In the genomic region with DNA sequence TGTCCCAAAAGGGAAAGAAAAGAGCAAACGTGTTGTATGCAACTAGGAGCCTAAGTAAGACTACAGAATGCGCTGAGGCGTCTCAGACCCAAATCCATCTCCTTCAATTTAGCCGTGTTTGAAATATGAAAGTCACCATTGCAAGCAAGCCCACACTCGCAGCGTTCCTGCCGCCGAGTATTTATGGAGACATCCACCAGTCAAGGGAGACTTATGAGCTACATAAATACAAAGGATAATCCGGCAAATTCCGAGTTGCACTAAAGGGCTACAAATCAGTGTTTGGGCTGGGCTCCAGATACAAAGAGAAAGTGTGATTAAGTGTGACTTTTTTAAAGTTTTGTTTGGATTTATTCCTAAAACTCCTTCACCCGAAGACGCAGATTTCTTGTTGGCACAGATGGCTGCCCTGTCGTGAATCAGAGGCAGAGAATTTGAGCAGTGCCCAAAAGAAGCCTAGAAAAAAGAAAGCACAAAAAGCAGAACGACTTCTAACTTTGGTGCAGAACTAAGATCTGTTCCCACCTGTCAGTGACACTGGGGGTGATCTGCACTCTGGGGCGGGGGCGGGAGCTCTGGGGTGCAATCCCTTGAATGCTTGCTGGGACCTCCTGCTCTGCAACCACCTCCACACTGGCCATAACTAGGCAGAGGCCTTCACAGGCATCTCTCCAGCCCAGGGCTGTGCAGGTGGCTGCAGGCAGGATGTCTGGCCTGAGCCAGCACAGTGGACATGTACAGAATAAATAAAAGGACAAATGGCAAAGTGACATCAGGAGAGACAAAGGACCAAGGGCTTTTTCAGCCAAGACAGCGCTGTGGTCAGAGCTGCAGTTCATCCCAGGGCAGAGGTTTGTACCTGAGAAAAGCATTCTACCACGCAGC, we compare ENCODE assay signal across 26 cellular contexts.
DNase-seq lines count a peak whose midpoint lies in the region; ATAC-seq and TF ChIP-seq lines count a peak whose summit lies in the region.
"Had no signal": no experiment of that assay in that cellular context is flagged by ENCODE, and none has a peak within 500 bp of the region (broad histone marks: within the 10 kb centered on the region; RNA-seq: fewer than 3 reads in every experiment).

No MANE protein-coding gene starts in this region.

- in situ Hi-C loops in G401 (cut with HindIII; ENCODE audit: low sequenced_read_pairs): no loop called here
- in situ Hi-C loops in ACHN (cut with HindIII; ENCODE audit: low pct_ligation_motif_present, low pct_unique_long_range_greater_than_20kb, low sequenced_read_pairs): no loop called here

- intact Hi-C loops in esophagus squamous epithelium (cut with DNase I): no loop called here
- intact Hi-C loops in sciatic nerve (cut with DNase I): loop anchor here (10.0 kb wide), 2 partner anchors 242 to 472 kb away; no protein-coding TSS in a partner anchor
- intact Hi-C loops in lower leg skin (cut with DNase I; ENCODE audit: low total_unique reads): no loop called here

- H3K36me3 ChIP-seq in esophagus squamous epithelium: no peaks in the 10 kb centered on the region
- H3K36me3 ChIP-seq: left ventricle myocardium inferior had no signal

- TF ChIP-seq POLR2A in esophagus squamous epithelium (IDR thresholded peaks at IDR 0.05) (no peak), lower leg skin (IDR thresholded peaks at IDR 0.05) (no peak)

- DNase-seq in G401 (ENCODE audit: low spot score) (peak; percentile 95), astrocyte of the hippocampus (ENCODE audit: low read depth, low spot score) (peak; percentile 69), esophagus squamous epithelium (lab: John Stamatoyannopoulos, UW) (no peak), sciatic nerve (ENCODE audit: low spot score) (no peak), COR-L47 (lab: John Stamatoyannopoulos, UW) (no peak), ACHN (no peak), lower leg skin (ENCODE audit: low spot score in 2 of 2) (no peak)
- DNase-seq: activated B cell treated with CpG ODN at 0.5 μM for 24 hours; activated CD4-positive, alpha-beta T cell treated with anti-CD3 and anti-CD28 coated beads, Interleukin-2, amount 50 U/mL, for 1 hour; activated naive CD8-positive, alpha-beta T cell treated with anti-CD3 and anti-CD28 coated beads, Interleukin-2, amount 50 U/mL, for 24 hours; activated T-cell treated with anti-CD3 and anti-CD28 coated beads, Interleukin-2, amount 50 U/mL, for 4 hours; DMS79; endodermal cell; GOT3; left ventricle myocardium inferior; midbrain; naive thymus-derived CD4-positive, alpha-beta T cell; NCI-H1105 treated with DMSO at 0.1 percent for 48 hours; NCI-H526 treated with DMSO at 0.1 percent for 48 hours; occipital lobe; SIG-M5; small intestine; T-cell; trophoblast cell had no signal

- H3K27me3 ChIP-seq in esophagus squamous epithelium: peaks cover 0 to 77% (median 0%) of the 10 kb centered on the region in 4 donors

- H3K9me3 ChIP-seq in esophagus squamous epithelium: no peaks in the 10 kb centered on the region
- H3K9me3 ChIP-seq: A549, left ventricle myocardium inferior had no signal

- peaks cover 10 to 60% (median 21%) of the 10 kb centered on the region in 3 donors for H3K4me1 ChIP-seq in esophagus squamous epithelium
- H3K4me1 ChIP-seq: A549, left ventricle myocardium inferior had no signal

- WGBS in esophagus squamous epithelium, 2 donors: 31% methylated on average over 18 of the region's 18 CpGs
- WGBS in lower leg skin, 2 donors: 42 to 51% methylated on average over 18 of the region's 18 CpGs

- no peak for TF ChIP-seq CTCF in esophagus squamous epithelium (IDR thresholded peaks at IDR 0.05)
- no peak for TF ChIP-seq CTCF in lower leg skin (IDR thresholded peaks at IDR 0.05)

- peak; percentile 40 for ATAC-seq in sciatic nerve
- no peak for ATAC-seq in GM21381 (IDR thresholded peaks at IDR 0.05; ENCODE audit: unreplicated experiment)
- ATAC-seq: A549; activated naive CD8-positive, alpha-beta T cell treated with anti-CD3 and anti-CD28 coated beads, Interleukin-2, amount 50 U/mL, for 24 hours; activated T-cell treated with anti-CD3 and anti-CD28 coated beads, Interleukin-2, amount 50 U/mL, for 4 hours; naive thymus-derived CD4-positive, alpha-beta T cell; T-cell had no signal

- H3K27ac ChIP-seq in esophagus squamous epithelium: peak overlapping the region; percentile 0 to 55 (median 52)
- H3K27ac ChIP-seq: A549, left ventricle myocardium inferior had no signal

- H3K4me3 ChIP-seq in esophagus squamous epithelium (no peak overlapping the region), lower leg skin (ENCODE audit: low read depth, poor library complexity, severe bottlenecking) (no peak overlapping the region)
- H3K4me3 ChIP-seq: A549, left ventricle myocardium inferior had no signal

Comparison
In these comparisons a context has a peak if more than half of its experiments do, and no peak if none do; other contexts are left out.
1. DNase-seq: peak in G401 (single experiment) and astrocyte of the hippocampus (single experiment); none in esophagus squamous epithelium (single experiment), sciatic nerve (single experiment), COR-L47 (single experiment), ACHN (single experiment) and lower leg skin (0 of 2).